In genomic region chr3:100650651-100651611, GRCh38 we compare ENCODE assay signal across 8 cellular contexts. TPM values are rescaled to one million over a fixed set of nuclear protein-coding genes. Genes with fewer than 3 reads are reported as not detected.
A peak's percentile ranks its signal among the peaks of the same experiment; 100 is the strongest.
DNase-seq lines count a peak whose midpoint lies in the region; ATAC-seq, FAIRE-seq and TF ChIP-seq lines count a peak whose summit lies in the region.

No MANE protein-coding gene starts in this region.

- TF ChIP-seq CTCF in H9 (conservative IDR thresholded peaks at IDR 0.05): no peak
- 0 out of 2 replicates have a peak, but pooled peaks have one; percentile 16 for TF ChIP-seq CTCF in LNCaP clone FGC (IDR thresholded peaks at IDR 0.05; ENCODE audit: control insufficient read depth, extremely low read depth, insufficient read depth)
- peak; percentile 37 to 66 (median 38); a peak in 4 of 6 replicates for TF ChIP-seq CTCF in GM12878 (IDR thresholded peaks at IDR 0.05 in 2 of 3, conservative IDR thresholded peaks at IDR 0.05 in 1 of 3; ENCODE audit: control insufficient read depth in 2 of 3, extremely low read depth in 1 of 3, insufficient read depth in 1 of 3, low read depth in 3 of 3, low read length in 3 of 3)

- in situ Hi-C loops in GM12878 (cut with MboI): no loop called here

- H2BK15ac ChIP-seq in H9 (ENCODE audit: low read depth, low read length): no peak overlapping the region

- no peak overlapping the region for H3T11ph ChIP-seq in H9 (ENCODE audit: low read length)

- intact Hi-C loops in GM12878 (cut with micrococcal nuclease; ENCODE audit: unreplicated experiment): loop anchor here (2.0 kb wide), 1 partner anchor 60 kb away; no protein-coding TSS in a partner anchor

- no TSS peak for BruUV-seq in GM12878 (replicated peaks; lab: Mats Ljungman, UMichigan)

- H2BK12ac ChIP-seq in H9 (ENCODE audit: insufficient read length, low read depth, low read length): no peak overlapping the region

- peak; percentile 99 for ATAC-seq in GM12878

- RAD21 ChIA-PET in GM12878 (lab: Charles Lee; ENCODE audit: unreplicated experiment): interaction anchor here (1.0 to 4.4 kb wide), 3 partner anchors 9 to 146 kb away, joined by 3 to 22 read pairs (median 11); no protein-coding TSS in a partner anchor

- no peak for TF ChIP-seq POLR2A in GM12878 (IDR thresholded peaks at IDR 0.05; ENCODE audit: low read depth, low read length)

- H4K20me1 ChIP-seq in H9 (ENCODE audit: control insufficient read depth, insufficient read depth, insufficient read length) (no peaks in the 10 kb centered on the region), GM12878 (ENCODE audit: control insufficient read depth, insufficient read depth) (no peaks in the 10 kb centered on the region)

- no peak overlapping the region for H2BK120ac ChIP-seq in H9 (ENCODE audit: low read depth, low read length, poor library complexity, severe bottlenecking)

- no peaks in the 10 kb centered on the region for H3K9me3 Mint-ChIP-seq in activated T-cell treated with anti-CD3 and anti-CD28 coated beads, Interleukin-2, amount 50 U/mL, for 24 hours
- H3K9me3 Mint-ChIP-seq in H9: no peaks in the 10 kb centered on the region

- H4K91ac ChIP-seq in H9 (ENCODE audit: insufficient read length, low read depth, low read length): no peak overlapping the region

- H3K9me3 ChIP-seq in H9 (ENCODE audit: control insufficient read depth, low read depth, low read length) (no peaks in the 10 kb centered on the region), GM12878 (replicated peaks; ENCODE audit: control insufficient read depth, insufficient read depth, low read length) (no peaks in the 10 kb centered on the region)

- H2BK20ac ChIP-seq in H9 (ENCODE audit: low read depth, low read length, poor library complexity, severe bottlenecking): no peak overlapping the region

- CTCF ChIA-PET in GM12878 (lab: Yijun Ruan, JAX): interaction anchor here (0.7 to 1.8 kb wide), 12 partner anchors 10 to 236 kb away, joined by 3 to 8 read pairs (median 4); no protein-coding TSS in a partner anchor

- no peak overlapping the region for H3K27ac ChIP-seq in H9 (ENCODE audit: insufficient read length, low read depth, low read length)
- H3K27ac ChIP-seq in GM12878 (ENCODE audit: control insufficient read depth, insufficient read depth): peak overlapping the region; percentile 46

- no peak for DNase-seq in activated T-cell treated with anti-CD3 and anti-CD28 coated beads, Interleukin-2, amount 50 U/mL, for 24 hours
- DNase-seq in activated T-cell treated with anti-CD3 and anti-CD28 coated beads for 4 hours (no peak), H9 (no peak), LNCaP clone FGC (ENCODE audit: low read depth) (no peak), GM12878 (ENCODE audit: low read depth, low spot score) (peak; percentile 69), non-pigmented ciliary epithelial cell (ENCODE audit: low read depth) (peak; percentile 23), iPS-NIHi7 (ENCODE audit: extremely low spot score) (no peak)
- no peak for DNase-seq in activated effector memory CD4-positive, alpha-beta T cell treated with Interleukin-2 at 50 U/mL for 16 hours

- H4K8ac ChIP-seq in H9 (replicated peaks; ENCODE audit: insufficient read length, low read depth, low read length): no peak overlapping the region

- no peak overlapping the region for H2BK5ac ChIP-seq in H9 (ENCODE audit: insufficient read length, low read length)

- H3K79me1 ChIP-seq in H9 (ENCODE audit: insufficient read depth, low read depth, low read length, poor library complexity, severe bottlenecking): no peaks in the 10 kb centered on the region

- no peak overlapping the region for H3K14ac ChIP-seq in H9 (ENCODE audit: insufficient read depth, low read length)

- H3K4me1 ChIP-seq in H9 (ENCODE audit: insufficient read depth, low read length) (no peaks in the 10 kb centered on the region), GM12878 (ENCODE audit: control insufficient read depth, insufficient read depth, low read length) (no peaks in the 10 kb centered on the region; the same call in 1 of the 2 replicates)

- no peak overlapping the region for H3K56ac ChIP-seq in H9 (ENCODE audit: insufficient read length, low read depth, low read length)

- no CpG with 5 or more reads among the region's 4 CpGs for WGBS in H9 (ENCODE audit: extremely low coverage, insufficient read length, low lambda C conversion rate)
- 16% methylated on average over 4 of the region's 4 CpGs for WGBS in GM12878 (ENCODE audit: insufficient coverage, insufficient replicate concordance, low lambda C conversion rate, missing lambda C conversion rate)

- H3K4me2 ChIP-seq in H9 (ENCODE audit: insufficient read depth, insufficient read length, low read length) (no peak overlapping the region), GM12878 (ENCODE audit: control insufficient read depth, insufficient read depth) (peak overlapping the region; percentile 54)

- peak overlapping the region; percentile 85 for H3K27ac Mint-ChIP-seq in activated T-cell treated with anti-CD3 and anti-CD28 coated beads, Interleukin-2, amount 50 U/mL, for 24 hours
- no peak overlapping the region; a peak in 2 of 7 replicates for H3K27ac Mint-ChIP-seq in H9

- H4K5ac ChIP-seq in H9 (ENCODE audit: insufficient read length, low read depth, low read length): no peak overlapping the region

- H2AFZ ChIP-seq in H9 (ENCODE audit: low read length): peak overlapping the region; percentile 82
- H2AFZ ChIP-seq in GM12878 (ENCODE audit: control insufficient read depth, low read depth, low read length): peak overlapping the region; percentile 88

- H3K27me3 ChIP-seq in H9 (ENCODE audit: insufficient read depth, low read length) (no peaks in the 10 kb centered on the region), GM12878 (replicated peaks in 1 of 2; ENCODE audit: control insufficient read depth in 2 of 2, insufficient read depth in 2 of 2, low read length in 1 of 2) (no peaks in the 10 kb centered on the region)

- H3K23me2 ChIP-seq in H9 (ENCODE audit: insufficient read length, low read depth, low read length, poor library complexity, severe bottlenecking): no peaks in the 10 kb centered on the region

- no peak overlapping the region for H3K23ac ChIP-seq in H9 (ENCODE audit: insufficient read length, low read depth, low read length)

- POLR2A ChIA-PET in GM12878 (lab: Charles Lee): interaction anchor here (1.4 to 1.6 kb wide), 2 partner anchors 10 to 90 kb away, joined by 3 to 4 read pairs; no protein-coding TSS in a partner anchor

- TF ChIP-seq EP300 in GM12878 (IDR thresholded peaks at IDR 0.05; ENCODE audit: borderline replicate concordance in 1 of 2, control insufficient read depth in 1 of 2, low read depth in 2 of 2, low read length in 2 of 2): peak in 1 of 2 experiments; percentile 22; a peak in 1 of 4 replicates

- H3K36me3 Mint-ChIP-seq in activated T-cell treated with anti-CD3 and anti-CD28 coated beads, Interleukin-2, amount 50 U/mL, for 24 hours (ENCODE audit: low read depth): no peaks in the 10 kb centered on the region
- H3K36me3 Mint-ChIP-seq in H9 (ENCODE audit: insufficient read depth in 1 of 3, low read depth in 3 of 3): no peaks in the 10 kb centered on the region

- H3K4me3 Mint-ChIP-seq in activated T-cell treated with anti-CD3 and anti-CD28 coated beads, Interleukin-2, amount 50 U/mL, for 24 hours: peak overlapping the region; percentile 39
- no peak overlapping the region for H3K4me3 Mint-ChIP-seq in H9

- H2AK5ac ChIP-seq in H9 (ENCODE audit: insufficient read length, low read length): no peak overlapping the region

- H3K79me2 ChIP-seq in H9 (ENCODE audit: insufficient read depth, low read length) (no peaks in the 10 kb centered on the region), GM12878 (ENCODE audit: control insufficient read depth, insufficient read depth, low read length) (no peaks in the 10 kb centered on the region)

- FAIRE-seq in GM12878 (lab: Jason Lieb, UNC): peak; percentile 88

- H3K4ac ChIP-seq in H9 (ENCODE audit: low read depth, low read length): no peak overlapping the region

- TF ChIP-seq RAD21 in GM12878 (IDR thresholded peaks at IDR 0.05; ENCODE audit: insufficient read depth, low read depth, low read length): peak; percentile 52

- peaks cover 20% of the 10 kb centered on the region for H3K4me1 Mint-ChIP-seq in activated T-cell treated with anti-CD3 and anti-CD28 coated beads, Interleukin-2, amount 50 U/mL, for 24 hours (ENCODE audit: low read depth)
- peaks cover 6 to 7% of the 10 kb centered on the region in 2 experiments for H3K4me1 Mint-ChIP-seq in H9

- H3K36me3 ChIP-seq in GM12878 (ENCODE audit: control insufficient read depth in 2 of 2, insufficient read depth in 2 of 2, low read length in 1 of 2): no peaks in the 10 kb centered on the region

- no peak overlapping the region for H3K9ac ChIP-seq in H9 (ENCODE audit: extremely low read depth, insufficient read length, low read length)
- peak overlapping the region; percentile 8; the same call in 1 of the 2 replicates for H3K9ac ChIP-seq in GM12878 (ENCODE audit: control insufficient read depth, insufficient read depth, low read length)

- H3K4me3 ChIP-seq in LNCaP clone FGC (ENCODE audit: low read depth, low read length) (no peak overlapping the region), GM12878 (peak overlapping the region; percentile 30; the same call in 1 of the 2 replicates)

- H3K27me3 Mint-ChIP-seq in activated T-cell treated with anti-CD3 and anti-CD28 coated beads, Interleukin-2, amount 50 U/mL, for 24 hours: no peaks in the 10 kb centered on the region
- no peaks in the 10 kb centered on the region for H3K27me3 Mint-ChIP-seq in H9 (ENCODE audit: low read depth)

- SMC1A ChIA-PET in GM12878 (lab: Charles Lee; ENCODE audit: uncharacterized antibody, unreplicated experiment): interaction anchor here (0.8 to 3.1 kb wide), 8 partner anchors 9 to 188 kb away, joined by 3 to 20 read pairs (median 5); partner anchors contain the start of gene TFG

- no peak overlapping the region for H3K18ac ChIP-seq in H9 (ENCODE audit: insufficient read length, low read depth, low read length)

RNA-seq across cellular contexts. Expression of gene ADGRG7, which starts 41.5 kb away (rescaled TPM):
- not detected in 2 replicates for total RNA-seq in H9 (2021)
- total RNA-seq in GM12878 (2013; cell fraction: nucleolus; rRNA removed): not detected in 2 replicates
- total RNA-seq in GM12878 (2014; rRNA removed): not detected in 2 replicates
- total RNA-seq in GM12878 (2014; rRNA removed; fragmentation: Illumina TruSeq; extraction: Trizol): not detected in 2 replicates
- 0.21 TPM in 1 of 2 replicates, not detected in the other for total RNA-seq in GM12878 (2021)
- not detected for polyA plus RNA-seq in GM12878 (2011; ENCODE audit: low read depth)
- 0.09 and 0.14 TPM in 2 replicates for polyA plus RNA-seq in GM12878 (2011; rRNA removed)
- polyA plus RNA-seq in GM12878 (2011; cell fraction: cytosol; rRNA removed): 0.02 and 0.21 TPM in 2 replicates
- 0.06 and 0.31 TPM in 2 replicates for polyA plus RNA-seq in GM12878 (2011; cell fraction: nucleus; rRNA removed)
- not detected in 2 replicates for polyA plus RNA-seq in GM12878 (2012)
- not detected in 2 replicates for polyA plus RNA-seq in GM12878 (2014; fragmentation: Illumina TruSeq; extraction: Trizol)
- under 1 TPM in 1 of 2 experiments, not detected in 1; 0.02 TPM for polyA plus RNA-seq in GM12878 (2014; fragmentation: Nextera tagmentation; extraction: Ambion mirVana)
- not detected in 2 replicates for polyA plus RNA-seq in GM12878 (2014; rRNA removed)
- polyA plus RNA-seq in GM12878 (2016; fragmentation: Nextera tagmentation; extraction: Ambion mirVana): not detected
- not detected in 2 replicates for polyA minus RNA-seq in GM12878 (2011; rRNA and poly(A)+ RNA removed)
- polyA minus RNA-seq in GM12878 (2011; cell fraction: cytosol; rRNA and poly(A)+ RNA removed): not detected in 2 replicates
- 0.19 TPM in 1 of 2 replicates, not detected in the other for polyA minus RNA-seq in GM12878 (2011; cell fraction: nucleus; rRNA and poly(A)+ RNA removed)

RNA-seq across cellular contexts. Expression of gene TFG, which starts 58.4 kb away (rescaled TPM):
- total RNA-seq in H9 (2021) (80.7 and 81.9 TPM in 2 replicates), GM12878 (2014; rRNA removed) (42.7 and 45.1 TPM in 2 replicates), GM12878 (2014; rRNA removed; fragmentation: Illumina TruSeq; extraction: Trizol) (52.2 and 53.8 TPM in 2 replicates), GM12878 (2021) (56.0 and 57.5 TPM in 2 replicates)
- 113 and 121 TPM in 2 replicates for total RNA-seq in GM12878 (2013; cell fraction: nucleolus; rRNA removed)
- polyA plus RNA-seq in GM12878 (2011; ENCODE audit: low read depth): 50.8 TPM
- polyA plus RNA-seq in GM12878 (2011; rRNA removed) (58.5 and 62.4 TPM in 2 replicates), GM12878 (2014; fragmentation: Illumina TruSeq; extraction: Trizol) (103 and 104 TPM in 2 replicates), GM12878 (2014; fragmentation: Nextera tagmentation; extraction: Ambion mirVana) (10 to 100 TPM; 29.3 to 47.6 TPM), GM12878 (2014; rRNA removed) (48.8 and 57.8 TPM in 2 replicates), GM12878 (2016; fragmentation: Nextera tagmentation; extraction: Ambion mirVana) (100 to 1,000 TPM; 115 to 126 TPM)
- 65.3 and 76.5 TPM in 2 replicates for polyA plus RNA-seq in GM12878 (2011; cell fraction: cytosol; rRNA removed)
- 77.0 and 90.0 TPM in 2 replicates for polyA plus RNA-seq in GM12878 (2011; cell fraction: nucleus; rRNA removed)
- polyA plus RNA-seq in GM12878 (2012): 63.7 and 79.9 TPM in 2 replicates
- 38.0 and 43.3 TPM in 2 replicates for polyA minus RNA-seq in GM12878 (2011; rRNA and poly(A)+ RNA removed)
- 22.5 and 26.2 TPM in 2 replicates for polyA minus RNA-seq in GM12878 (2011; cell fraction: cytosol; rRNA and poly(A)+ RNA removed)
- polyA minus RNA-seq in GM12878 (2011; cell fraction: nucleus; rRNA and poly(A)+ RNA removed): 52.3 and 74.4 TPM in 2 replicates

Comparison
In these comparisons a context has a peak if more than half of its experiments do, and no peak if none do; other contexts are left out.
1. DNase-seq: peak in GM12878 (single experiment) and non-pigmented ciliary epithelial cell (single experiment); none in activated T-cell treated with anti-CD3 and anti-CD28 coated beads, Interleukin-2, amount 50 U/mL, for 24 hours (single experiment), activated T-cell treated with anti-CD3 and anti-CD28 coated beads for 4 hours (single experiment), H9 (single experiment), LNCaP clone FGC (single experiment), iPS-NIHi7 (single experiment) and activated effector memory CD4-positive, alpha-beta T cell treated with Interleukin-2 at 50 U/mL for 16 hours (single experiment).